ENCODE assay signal across 1 cellular context in genomic region chr5:159202151-159202550, GRCh38.
TF ChIP-seq lines count a peak whose summit lies in the region.

No MANE protein-coding gene starts in this region.

TF ChIP-seq in WTC11, 78 proteins besides CTCF, POLR2A, EP300 and RAD21 (continued from another document):
- TF ChIP-seq ZSCAN18 (CRISPR knock-in tag; IDR thresholded peaks at IDR 0.05) (no peak), E2F4 (CRISPR knock-in tag; IDR thresholded peaks at IDR 0.05; ENCODE audit: borderline replicate concordance, low read depth) (no peak), ATF6 (CRISPR knock-in tag; IDR thresholded peaks at IDR 0.05) (no peak), TCF7 (CRISPR knock-in tag; IDR thresholded peaks at IDR 0.05; ENCODE audit: low read depth) (no peak), NR2C2 (CRISPR knock-in tag; IDR thresholded peaks at IDR 0.05) (no peak)
TF ChIP-seq in WTC11: peak in this region for 0.
